In genomic region chr2:218060950-218061660, GRCh38 we compare ENCODE assay signal across 1 cellular context.
TF ChIP-seq lines count a peak whose summit lies in the region.

No MANE protein-coding gene starts in this region.

TF ChIP-seq in HepG2, 621 proteins besides CTCF, POLR2A, EP300 and RAD21:
- TF ChIP-seq CEBPB (IDR thresholded peaks at IDR 0.05; ENCODE audit: borderline replicate concordance, low read depth, low read length) (peak; percentile 50; the same call in 1 of the 2 replicates), MAFF (IDR thresholded peaks at IDR 0.05; ENCODE audit: low read depth, low read length) (0 out of 2 replicates have a peak, but pooled peaks have one; percentile 34), MAFK (conservative IDR thresholded peaks at IDR 0.05 in 1 of 2, IDR thresholded peaks at IDR 0.05 in 1 of 2; ENCODE audit: low read length in 2 of 2) (peak; percentile 53 to 55; a peak in 3 of 4 replicates)
- TF ChIP-seq, protein P1, sequence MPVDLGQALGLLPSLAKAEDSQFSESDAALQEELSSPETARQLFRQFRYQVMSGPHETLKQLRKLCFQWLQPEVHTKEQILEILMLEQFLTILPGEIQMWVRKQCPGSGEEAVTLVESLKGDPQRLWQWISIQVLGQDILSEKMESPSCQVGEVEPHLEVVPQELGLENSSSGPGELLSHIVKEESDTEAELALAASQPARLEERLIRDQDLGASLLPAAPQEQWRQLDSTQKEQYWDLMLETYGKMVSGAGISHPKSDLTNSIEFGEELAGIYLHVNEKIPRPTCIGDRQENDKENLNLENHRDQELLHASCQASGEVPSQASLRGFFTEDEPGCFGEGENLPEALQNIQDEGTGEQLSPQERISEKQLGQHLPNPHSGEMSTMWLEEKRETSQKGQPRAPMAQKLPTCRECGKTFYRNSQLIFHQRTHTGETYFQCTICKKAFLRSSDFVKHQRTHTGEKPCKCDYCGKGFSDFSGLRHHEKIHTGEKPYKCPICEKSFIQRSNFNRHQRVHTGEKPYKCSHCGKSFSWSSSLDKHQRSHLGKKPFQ (CRISPR knock-in tag; IDR thresholded peaks at IDR 0.05; ENCODE audit: insufficient replicate concordance), result no peak
